ENCODE assay signal across 17 cellular contexts in the genomic region with DNA sequence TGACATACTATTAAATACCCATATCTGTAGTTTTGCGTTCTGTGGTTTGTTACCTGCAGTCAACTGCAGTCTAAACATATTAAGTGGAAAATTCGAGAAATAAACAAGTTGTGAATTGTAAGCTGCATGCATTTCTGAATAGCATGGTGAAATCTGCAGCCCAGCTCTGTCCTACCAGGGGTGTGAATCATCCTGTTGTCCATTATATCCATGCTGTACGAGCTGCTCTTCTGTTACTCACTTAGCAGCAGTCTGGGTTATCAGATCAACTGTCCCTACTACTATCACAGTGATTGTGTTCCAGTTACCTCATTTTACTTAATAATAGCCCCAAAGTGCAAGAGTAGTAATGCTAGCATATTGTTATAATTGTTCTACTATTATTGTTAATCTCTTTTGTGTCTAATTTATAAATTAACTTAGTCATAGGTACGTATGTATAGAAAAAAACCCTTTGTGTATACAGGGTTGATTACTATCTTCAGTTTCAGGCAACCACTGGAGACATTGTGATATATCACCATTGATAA.
DNase-seq lines count a peak whose midpoint lies in the region; TF ChIP-seq lines count a peak whose summit lies in the region.
"Had no signal": no experiment of that assay in that cellular context is flagged by ENCODE, and none has a peak within 500 bp of the region (broad histone marks: within the 10 kb centered on the region; RNA-seq: fewer than 3 reads in every experiment).

No MANE protein-coding gene starts in this region.

- H4K20me1 ChIP-seq in GM23248 (ENCODE audit: insufficient read depth): no peaks in the 10 kb centered on the region

- DNase-seq in A172 (ENCODE audit: low spot score): peak; percentile 21
- DNase-seq in GM23248: peak; percentile 67
- DNase-seq in amniotic epithelial cell (ENCODE audit: low read depth): peak; percentile 89
- peak; percentile 43 for DNase-seq in fibroblast of mammary gland (ENCODE audit: low read depth)
- no peak for DNase-seq in T-helper 2 cell
- DNase-seq in NK-92 treated with Interleukin-12 subunit alpha and Interleukin-12 subunit beta, amount 100 ng/mL, for 24 hours (lab: John Stamatoyannopoulos, UW): no peak
- no peak for DNase-seq in colonic mucosa
- DNase-seq in NCI-H2107 treated with DMSO at 0.1 percent for 48 hours (lab: John Stamatoyannopoulos, UW; ENCODE audit: unreplicated experiment): no peak
- DNase-seq: activated CD4-positive, alpha-beta T cell treated with anti-CD3 and anti-CD28 coated beads for 36 hours; adrenal gland; CD8-positive, alpha-beta memory T cell; head of caudate nucleus; islet precursor cell; PC-9; retina; stomach; upper lobe of right lung had no signal

- H3K4me1 ChIP-seq in GM23248 (ENCODE audit: insufficient read depth) (0 out of 2 replicates have a peak, but pooled peaks cover 7% of the 10 kb centered on the region), colonic mucosa (no peaks in the 10 kb centered on the region)
- H3K4me1 ChIP-seq: adrenal gland, stomach, upper lobe of right lung had no signal

- no peak for TF ChIP-seq CTCF in fibroblast of mammary gland (conservative IDR thresholded peaks at IDR 0.05; ENCODE audit: control insufficient read depth, insufficient read depth, low read depth, low read length)
- TF ChIP-seq CTCF in colonic mucosa (IDR thresholded peaks at IDR 0.05): no peak

- H3K27ac ChIP-seq in GM23248 (no peak overlapping the region), colonic mucosa (no peak overlapping the region)
- H3K27ac ChIP-seq: adrenal gland, PC-9, stomach, upper lobe of right lung had no signal

- H3K9me3 ChIP-seq in GM23248 (ENCODE audit: low read depth): no peaks in the 10 kb centered on the region
- H3K9me3 ChIP-seq in colonic mucosa: no peaks in the 10 kb centered on the region
- H3K9me3 ChIP-seq: adrenal gland, stomach, upper lobe of right lung had no signal

- H2AFZ ChIP-seq in GM23248: no peak overlapping the region
- H2AFZ ChIP-seq: PC-9 had no signal

- H3F3A ChIP-seq in GM23248 (ENCODE audit: insufficient read depth): no peaks in the 10 kb centered on the region

- WGBS in GM23248 (ENCODE audit: low coverage in 1 of 2, low lambda C conversion rate in 2 of 2, missing lambda C conversion rate in 2 of 2), 2 experiments: 72 to 73% methylated on average over 4 of the region's 4 CpGs

- no peak overlapping the region for H3K4me2 ChIP-seq in GM23248 (ENCODE audit: unreplicated experiment)
- H3K4me2 ChIP-seq: PC-9 had no signal

- no peaks in the 10 kb centered on the region for H3K9me2 ChIP-seq in GM23248 (ENCODE audit: insufficient read depth)

- in situ Hi-C loops in GM23248 (cut with MboI): no loop called here

- H3K27me3 ChIP-seq in GM23248 (replicated peaks; ENCODE audit: insufficient read depth) (no peaks in the 10 kb centered on the region), colonic mucosa (no peaks in the 10 kb centered on the region)
- H3K27me3 ChIP-seq: adrenal gland, stomach, upper lobe of right lung had no signal

- no peak overlapping the region for H3K4me3 ChIP-seq in GM23248
- no peak overlapping the region for H3K4me3 ChIP-seq in fibroblast of mammary gland (ENCODE audit: control insufficient read depth, low read depth, low read length)
- H3K4me3 ChIP-seq in colonic mucosa: no peak overlapping the region
- H3K4me3 ChIP-seq: adrenal gland, PC-9, stomach, upper lobe of right lung had no signal

- no peaks in the 10 kb centered on the region for H3K79me2 ChIP-seq in GM23248 (ENCODE audit: insufficient read depth)

- intact Hi-C loops in colonic mucosa (cut with DNase I): no loop called here

- no peaks in the 10 kb centered on the region for H3K36me3 ChIP-seq in GM23248 (ENCODE audit: low read depth)
- no peaks in the 10 kb centered on the region for H3K36me3 ChIP-seq in colonic mucosa
- H3K36me3 ChIP-seq: adrenal gland, stomach, upper lobe of right lung had no signal

- H3K9ac ChIP-seq in GM23248 (no peak overlapping the region), colonic mucosa (ENCODE audit: low read depth in 2 of 2, low read length in 2 of 2) (no peak overlapping the region)

Comparison
In these comparisons a context has a peak if more than half of its experiments do, and no peak if none do; other contexts are left out.
1. DNase-seq: peak in A172 (single experiment), GM23248 (single experiment), amniotic epithelial cell (single experiment) and fibroblast of mammary gland (single experiment); none in T-helper 2 cell (0 of 5), NK-92 treated with Interleukin-12 subunit alpha and Interleukin-12 subunit beta, amount 100 ng/mL, for 24 hours (single experiment), colonic mucosa (single experiment) and NCI-H2107 treated with DMSO at 0.1 percent for 48 hours (single experiment).